ENCODE assay signal across 20 cellular contexts in genomic region chr1:100219457-100219856, GRCh38. TPM values are rescaled to one million over a fixed set of nuclear protein-coding genes. Genes with fewer than 3 reads are reported as not detected.
"Had no signal": no experiment of that assay in that cellular context is flagged by ENCODE, and none has a peak within 500 bp of the region (broad histone marks: within the 10 kb centered on the region; RNA-seq: fewer than 3 reads in every experiment).

No MANE protein-coding gene starts in this region.

- H3K27ac ChIP-seq: colonic mucosa, pancreas, suprapubic skin, thyroid gland, uterus had no signal

- H3K4me3 ChIP-seq: colonic mucosa, heart left ventricle, mucosa of descending colon, pancreas, suprapubic skin, thyroid gland, uterus had no signal

- ATAC-seq: esophagus mucosa; heart left ventricle; left lobe of liver; mucosa of descending colon; naive thymus-derived CD8-positive, alpha-beta T cell; pancreas; right cardiac atrium had no signal

- DNase-seq: colonic mucosa; dermis blood vessel endothelial cell; heart left ventricle; hypothalamus; islet precursor cell; mammary epithelial cell; mucosa of descending colon; occipital lobe; pancreas; right cardiac atrium; stimulated activated CD4-positive, alpha-beta T cell treated with anti-CD3 and anti-CD28 coated beads, Interleukin-12 subunit alpha, Interleukin-12 subunit beta, amount 100 ng/mL, for 4 hours; stimulated activated naive CD4-positive, alpha-beta T cell; thyroid gland; uterus had no signal

- H3K4me3 Mint-ChIP-seq: type B pancreatic cell had no signal

- H3K27me3 ChIP-seq: colonic mucosa, heart left ventricle, pancreas, suprapubic skin, thyroid gland, uterus had no signal

- H3K27ac Mint-ChIP-seq: progenitor cell of endocrine pancreas, type B pancreatic cell had no signal

- H3K36me3 ChIP-seq: colonic mucosa, uterus had no signal

- H3K9me3 Mint-ChIP-seq: naive thymus-derived CD8-positive, alpha-beta T cell; type B pancreatic cell had no signal

- H3K27me3 Mint-ChIP-seq: naive thymus-derived CD8-positive, alpha-beta T cell; progenitor cell of endocrine pancreas; type B pancreatic cell had no signal

RNA-seq across cellular contexts. Expression of gene LRRC39, which starts 41.4 kb away (rescaled TPM):
- total RNA-seq: dermis blood vessel endothelial cell, esophagus mucosa had no signal
